In genomic region chr2:95991351-95992094, GRCh38 we compare ENCODE assay signal across 8 cellular contexts. TPM values are rescaled to one million over a fixed set of nuclear protein-coding genes. Genes with fewer than 3 reads are reported as not detected.
DNase-seq lines count a peak whose midpoint lies in the region; ATAC-seq and TF ChIP-seq lines count a peak whose summit lies in the region.
"Not testable (repeated sequence)": the region's sequence is repeated elsewhere in the genome, so short reads cannot be mapped to it uniquely, and the experiment has no call there.

Gene ANKRD36C (minus strand): TSS chr2:95991824. CDS start chr2:95991708, 116 bp downstream.

- peak within 1 kb of the TSS; percentile 75 for H3K4me3 ChIP-seq in IMR-90 (ENCODE audit: insufficient read depth, low read depth, low read length)
- H3K4me3 ChIP-seq in choroid plexus epithelial cell (ENCODE audit: low read depth, low read length) = peak within 1 kb of the TSS; percentile 75
- peak within 1 kb of the TSS; percentile 72 for H3K4me3 ChIP-seq in iPS-18a (ENCODE audit: low read length)
- peak within 1 kb of the TSS; percentile 69 to 73 for H3K4me3 ChIP-seq in vagina

- H3K14ac ChIP-seq in IMR-90 (replicated peaks; ENCODE audit: low read depth, low read length) = peak within 1 kb of the TSS; percentile 93

- H3K27me3 ChIP-seq in IMR-90 (ENCODE audit: control insufficient read depth, insufficient read depth, low read length); iPS-18a (ENCODE audit: control insufficient read depth, insufficient read depth, low read length); vagina: not testable (repeated sequence)

- CTCF ChIA-PET in IMR-90 (lab: Yijun Ruan, JAX) = interaction anchor here (1.1 kb wide), 1 partner anchor 556 kb away, joined by 3 read pairs; no protein-coding TSS in a partner anchor

- H4K5ac ChIP-seq in IMR-90 (ENCODE audit: low read depth, low read length) = peak within 1 kb of the TSS; percentile 98

- H2BK5ac ChIP-seq in IMR-90 (ENCODE audit: low read depth, low read length, poor library complexity, severe bottlenecking) = peak within 1 kb of the TSS; percentile 88

- H3K23ac ChIP-seq in IMR-90 (ENCODE audit: low read depth, low read length) = peak within 1 kb of the TSS; percentile 98

- H3K18ac ChIP-seq in IMR-90 (ENCODE audit: low read depth, low read length) = peak within 1 kb of the TSS; percentile 79; the same call in 1 of the 2 replicates

- peak within 1 kb of the TSS; percentile 72 for H2AK9ac ChIP-seq in IMR-90 (replicated peaks; ENCODE audit: low read depth, low read length, poor library complexity)

- peak within 1 kb of the TSS; percentile 72; the same call in 1 of the 2 replicates for H2BK120ac ChIP-seq in IMR-90 (ENCODE audit: low read depth, low read length)

- H3K36me3 Mint-ChIP-seq in HFFc6 (ENCODE audit: low read depth) = not testable (repeated sequence)

- H4K20me1 ChIP-seq in IMR-90 (ENCODE audit: insufficient read depth, low read length) = not testable (repeated sequence)

- H3K9me1 ChIP-seq in IMR-90 (ENCODE audit: insufficient read depth, low read length) = not testable (repeated sequence)

- peak within 1 kb of the TSS; percentile 94 for H3K4ac ChIP-seq in IMR-90 (ENCODE audit: low read depth, low read length)

- not testable (repeated sequence) for H2BK20ac ChIP-seq in IMR-90 (ENCODE audit: low read depth, low read length)

- not testable (repeated sequence) for TF ChIP-seq POLR2A in GM18505 (IDR thresholded peaks at IDR 0.05; ENCODE audit: borderline replicate concordance, extremely low read depth, insufficient read depth, insufficient read length); IMR-90 (IDR thresholded peaks at IDR 0.05; ENCODE audit: low read depth, low read length); vagina (IDR thresholded peaks at IDR 0.05)

- POLR2A ChIA-PET in IMR-90 (lab: Charles Lee; ENCODE audit: unreplicated experiment) = not testable (repeated sequence)

- not testable (repeated sequence) for H3K9me3 ChIP-seq in IMR-90 (ENCODE audit: control insufficient read depth, insufficient read depth, low read length); iPS-18a (ENCODE audit: control insufficient read depth, low read depth, low read length); vagina

- H3K9ac ChIP-seq in IMR-90 (ENCODE audit: low read depth, low read length) (peak within 1 kb of the TSS; percentile 76), iPS-18a (ENCODE audit: low read length) (peak within 1 kb of the TSS; percentile 22)

- H3K27ac ChIP-seq in IMR-90 (ENCODE audit: insufficient read depth, low read length) = peak within 1 kb of the TSS; percentile 96
- H3K27ac ChIP-seq in iPS-18a (ENCODE audit: low read length) = not testable (repeated sequence)
- H3K27ac ChIP-seq in vagina = peak within 1 kb of the TSS; percentile 94

- H3K4me2 ChIP-seq in IMR-90 (ENCODE audit: low read depth, low read length) = peak within 1 kb of the TSS; percentile 100

- not testable (repeated sequence) for BruUV-seq in IMR-90 (replicated peaks; lab: Mats Ljungman, UMichigan)

- H4K91ac ChIP-seq in IMR-90 (ENCODE audit: insufficient read depth, low read depth, low read length) = peak within 1 kb of the TSS; percentile 26; the same call in 1 of the 2 replicates

- not testable (repeated sequence) for H3K9me3 Mint-ChIP-seq in HFFc6

- dilution Hi-C loops in IMR-90 (cut with HindIII; ENCODE audit: low sequenced_read_pairs, unreplicated experiment) = not testable (repeated sequence)

- intact Hi-C loops in IMR-90 (cut with micrococcal nuclease) (loop anchor here (1.0 to 5.0 kb wide), 2 partner anchors 183 to 276 kb away; partner anchors contain the start of genes CIAO1 and TMEM127), vagina (cut with DNase I) (loop anchor here (5.0 kb wide), 1 partner anchor 126 kb away; the partner anchor contains the start of gene ADRA2B)

- H3K4me3 Mint-ChIP-seq in HFFc6 = peak within 1 kb of the TSS; percentile 99

- TF ChIP-seq CTCF in HFFc6 (IDR thresholded peaks at IDR 0.05); IMR-90 (conservative IDR thresholded peaks at IDR 0.05; ENCODE audit: low read depth, low read length); choroid plexus epithelial cell (conservative IDR thresholded peaks at IDR 0.05; ENCODE audit: low read depth, low read length); vagina (IDR thresholded peaks at IDR 0.05): not testable (repeated sequence)

- WGBS in IMR-90 (ENCODE audit: extremely low coverage in 2 of 2, insufficient read length in 1 of 2), 2 experiments = 0% methylated on average over 9 of the region's 56 CpGs; no CpG with 5 or more reads in 1 of the 2 experiments

- H3K36me3 ChIP-seq in IMR-90 (ENCODE audit: control insufficient read depth, insufficient read depth, low read length); iPS-18a (ENCODE audit: control insufficient read depth, low read depth, low read length); vagina: not testable (repeated sequence)

- H3K27me3 Mint-ChIP-seq in HFFc6 (ENCODE audit: insufficient read depth) = not testable (repeated sequence)

- peak within 1 kb of the TSS; percentile 80; the same call in 1 of the 3 replicates for H2BK15ac ChIP-seq in IMR-90 (ENCODE audit: low read depth, low read length)

- H3K79me1 ChIP-seq in IMR-90 (ENCODE audit: low read depth in 1 of 2, low read length in 2 of 2) = not testable (repeated sequence)

- not testable (repeated sequence) for TF ChIP-seq RAD21 in IMR-90 (IDR thresholded peaks at IDR 0.05; ENCODE audit: low read length)

- H3K4me1 Mint-ChIP-seq in HFFc6 (ENCODE audit: low read depth) = not testable (repeated sequence)

- H2AFZ ChIP-seq in IMR-90 (replicated peaks; ENCODE audit: low read length, poor library complexity) = peak within 1 kb of the TSS; percentile 95

- H3K27ac Mint-ChIP-seq in HFFc6 = peak within 1 kb of the TSS; percentile 93

- not testable (repeated sequence) for H3K4me1 ChIP-seq in IMR-90 (ENCODE audit: control insufficient read depth, insufficient read depth, low read length); iPS-18a (ENCODE audit: control insufficient read depth, low read depth, low read length); vagina

- ATAC-seq in GM18505 (IDR thresholded peaks at IDR 0.05; ENCODE audit: unreplicated experiment) (peak; percentile 86), IMR-90 (ENCODE audit: low read depth) (peak; percentile 96)

- DNase-seq in HFFc6 (peak; percentile 49), IMR-90 (peak; percentile 11), choroid plexus epithelial cell (ENCODE audit: low read depth) (peak; percentile 48), pons (ENCODE audit: low spot score) (peak; percentile 48)
- DNase-seq in activated CD4-positive, alpha-beta T cell treated with anti-CD3 and anti-CD28 coated beads for 4 hours = peak; percentile 12 to 17
- not testable (repeated sequence) for DNase-seq in vagina (ENCODE audit: extremely low spot score in 2 of 2)

- in situ Hi-C loops in IMR-90 (cut with MboI; ENCODE audit: low sequenced_read_pairs) = not testable (repeated sequence)

- peak within 1 kb of the TSS; percentile 80 for H3K56ac ChIP-seq in IMR-90 (ENCODE audit: extremely low read depth, insufficient read depth, low read length)

- not testable (repeated sequence) for H2AK5ac ChIP-seq in IMR-90 (ENCODE audit: low read depth, low read length)

- peak within 1 kb of the TSS; percentile 73 to 76 for H4K8ac ChIP-seq in IMR-90 (ENCODE audit: low read depth in 2 of 2, low read length in 2 of 2)

RNA-seq across cellular contexts. Expression of gene ANKRD36C, which starts in this region (rescaled TPM):
- 1 to 10 TPM; 5.9 to 8.9 (median 7.0) TPM for total RNA-seq in HFFc6 (2021; fragmentation: NEBNext Ultra II Directional; extraction: Animal tissue kit (Norgen Biotek cat#: 25700))
- 27.1 and 32.8 TPM in 2 replicates for total RNA-seq in IMR-90 (2012; rRNA removed)
- polyA plus RNA-seq in IMR-90 (2012; rRNA removed) = 1.5 and 2.2 TPM in 2 replicates
- 0.19 and 0.25 TPM in 2 replicates for polyA plus RNA-seq in IMR-90 (2012; cell fraction: cytosol; rRNA removed)
- polyA plus RNA-seq in IMR-90 (2012; cell fraction: nucleus; rRNA removed; ENCODE audit: low replicate concordance) = 1.2 and 7.6 TPM in 2 replicates
- 36.6 TPM for total RNA-seq in vagina
